ENCODE assay signal across 11 cellular contexts in the genomic region with DNA sequence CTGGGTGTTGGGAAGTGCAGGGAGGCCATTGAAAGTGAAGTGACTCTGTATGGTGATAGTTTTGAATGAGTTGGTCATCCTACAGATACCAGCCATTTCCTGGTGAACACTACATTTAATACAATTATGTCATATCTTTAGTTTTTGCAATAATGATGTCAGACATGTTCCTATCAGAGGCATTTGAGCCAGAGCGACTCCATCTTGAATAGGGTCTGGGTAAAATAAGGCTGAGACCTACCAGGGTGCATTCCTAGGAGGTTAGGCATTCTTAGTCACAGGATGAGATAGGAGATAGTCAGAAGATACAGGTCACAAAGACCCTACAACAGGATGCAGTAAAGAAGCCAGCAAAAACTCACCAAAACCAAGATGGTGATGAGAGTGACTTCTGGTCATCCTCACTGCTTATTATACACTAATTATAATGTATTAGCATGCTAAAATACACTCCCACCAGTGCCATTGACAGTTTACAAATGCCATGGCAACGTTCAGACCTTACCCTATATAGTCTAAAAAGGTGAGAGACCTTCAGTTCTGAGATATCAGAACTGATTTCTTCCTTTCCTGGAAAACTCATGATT. TPM values are rescaled to one million over a fixed set of nuclear protein-coding genes. Genes with fewer than 3 reads are reported as not detected.
DNase-seq lines count a peak whose midpoint lies in the region; ATAC-seq and TF ChIP-seq lines count a peak whose summit lies in the region.
"Had no signal": no experiment of that assay in that cellular context is flagged by ENCODE, and none has a peak within 500 bp of the region (broad histone marks: within the 10 kb centered on the region; RNA-seq: fewer than 3 reads in every experiment).

No MANE protein-coding gene starts in this region.

- TF ChIP-seq POLR2A in Peyer's patch (IDR thresholded peaks at IDR 0.05), result no peak
- no peak for TF ChIP-seq POLR2A in heart left ventricle (IDR thresholded peaks at IDR 0.05)

- WGBS in heart left ventricle, 4 donors, result 74 to 91% (median 84%) methylated on average over 2 of the region's 2 CpGs

- H3K36me3 ChIP-seq in RWPE2 (ENCODE audit: low read depth) (peaks cover 22% of the 10 kb centered on the region), Peyer's patch (no peaks in the 10 kb centered on the region), heart left ventricle (no peaks in the 10 kb centered on the region)

- TF ChIP-seq CTCF in RWPE2 (IDR thresholded peaks at IDR 0.05; ENCODE audit: poor library complexity, severe bottlenecking) (no peak), Peyer's patch (IDR thresholded peaks at IDR 0.05) (no peak), heart left ventricle (IDR thresholded peaks at IDR 0.05) (no peak)

- peak overlapping the region; percentile 86 for H3K27ac ChIP-seq in RWPE2 (ENCODE audit: poor library complexity, severe bottlenecking)
- peak overlapping the region; percentile 95 for H3K27ac ChIP-seq in epithelial cell of prostate
- H3K27ac ChIP-seq in Peyer's patch, result no peak overlapping the region
- H3K27ac ChIP-seq in heart left ventricle, result no peak overlapping the region
- H3K27ac ChIP-seq: KMS-11 had no signal

- intact Hi-C loops in heart left ventricle (cut with DNase I), result no loop called here

- ATAC-seq in RWPE2 (ENCODE audit: low read depth), result no peak
- ATAC-seq in heart left ventricle, result no peak
- no peak for ATAC-seq in HG02763 (IDR thresholded peaks at IDR 0.05; ENCODE audit: unreplicated experiment)

- peaks cover 38% of the 10 kb centered on the region for H3K4me1 ChIP-seq in RWPE2 (ENCODE audit: insufficient read depth, poor library complexity, severe bottlenecking)
- peaks cover 0 to 20% (median 0%) of the 10 kb centered on the region in 4 donors for H3K4me1 ChIP-seq in Peyer's patch
- peaks cover 0 to 36% (median 10%) of the 10 kb centered on the region in 12 donors for H3K4me1 ChIP-seq in heart left ventricle

- DNase-seq in A172 (ENCODE audit: low spot score) (peak; percentile 8), Daoy (ENCODE audit: low read depth) (peak; percentile 10), RWPE2 (ENCODE audit: low spot score) (no peak), epithelial cell of prostate (ENCODE audit: low read depth, low spot score) (no peak), Peyer's patch (no peak), heart left ventricle (no peak), midbrain (lab: John Stamatoyannopoulos, UW) (no peak)
- DNase-seq: AML-193, NCI-H2171 had no signal

- H3K4me3 ChIP-seq in RWPE2 (ENCODE audit: severe bottlenecking) (no peak overlapping the region), Peyer's patch (no peak overlapping the region), heart left ventricle (no peak overlapping the region)

- H3K9me3 ChIP-seq in RWPE2 (ENCODE audit: severe bottlenecking) (no peaks in the 10 kb centered on the region), Peyer's patch (no peaks in the 10 kb centered on the region), heart left ventricle (no peaks in the 10 kb centered on the region)

- H3K27me3 ChIP-seq in RWPE2 (ENCODE audit: insufficient read depth, poor library complexity, severe bottlenecking) (no peaks in the 10 kb centered on the region), Peyer's patch (no peaks in the 10 kb centered on the region), heart left ventricle (no peaks in the 10 kb centered on the region)

RNA-seq across cellular contexts. Expression of a gene that starts 28.2 kb away (rescaled TPM):
- 51.4 and 52.5 TPM in 2 replicates for total RNA-seq in A172 (2014; rRNA removed; shearing (Covaris generic))
- total RNA-seq in Daoy (2014; rRNA removed; shearing (Covaris generic)), result 30.5 and 30.7 TPM in 2 replicates
- total RNA-seq in Peyer's patch (10 to 100 TPM in 3 of 4 donors, 1 to 10 TPM in 1; 7.4 to 50.3 (median 14.3) TPM), heart left ventricle (10 to 100 TPM; 22.7 to 46.2 (median 39.8) TPM)
- polyA plus RNA-seq in heart left ventricle, result 10 to 100 TPM; 20.8 to 55.5 TPM

RNA-seq across cellular contexts. Expression of a gene that starts 28.6 kb away (rescaled TPM):
- 49.1 and 56.8 TPM in 2 replicates for total RNA-seq in A172 (2014; rRNA removed; shearing (Covaris generic))
- total RNA-seq in Daoy (2014; rRNA removed; shearing (Covaris generic)), result 12.0 and 20.5 TPM in 2 replicates
- total RNA-seq in Peyer's patch, result 10 to 100 TPM; 17.5 to 23.2 (median 22.0) TPM
- 10 to 100 TPM; 23.2 to 37.0 (median 30.5) TPM for total RNA-seq in heart left ventricle
- polyA plus RNA-seq in heart left ventricle, result 10 to 100 TPM in 1 of 2 donors, 1 to 10 TPM in 1; 7.8 to 33.4 TPM

Comparison
In these comparisons a context has a peak if more than half of its experiments do, and no peak if none do; other contexts are left out.
1. DNase-seq: peak in A172 (single experiment) and Daoy (single experiment); none in RWPE2 (single experiment), epithelial cell of prostate (single experiment), Peyer's patch (0 of 3), heart left ventricle (0 of 5) and midbrain (single experiment).
2. H3K27ac ChIP-seq: peak in RWPE2 (single experiment) and epithelial cell of prostate (single experiment); none in Peyer's patch (0 of 4) and heart left ventricle (0 of 12).